ENCODE assay signal across 8 cellular contexts in the genomic region with DNA sequence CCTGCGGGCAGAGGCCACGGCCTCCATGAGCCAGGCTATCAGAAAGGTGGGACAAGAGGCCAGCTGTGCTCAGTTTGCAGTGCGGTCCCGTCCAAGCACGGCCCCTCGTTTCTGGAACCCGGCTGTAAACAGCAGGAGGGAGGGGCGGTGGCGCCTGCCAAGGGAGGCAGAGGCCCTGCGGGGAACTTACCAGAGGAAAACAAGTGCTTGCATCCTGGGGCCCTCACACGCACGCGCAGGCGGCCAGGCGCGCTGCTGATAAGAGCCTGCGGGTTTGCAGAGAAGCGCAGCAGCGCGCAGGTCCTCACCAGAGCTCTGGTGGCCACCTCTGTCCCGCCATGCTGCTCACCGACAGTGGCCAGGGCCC. TPM values are rescaled to one million over a fixed set of nuclear protein-coding genes. Genes with fewer than 3 reads are reported as not detected.
DNase-seq lines count a peak whose midpoint lies in the region; ATAC-seq and TF ChIP-seq lines count a peak whose summit lies in the region.

No MANE protein-coding gene starts in this region.

- H3K4me2 ChIP-seq in mesenchymal stem cell (ENCODE audit: low read length, poor library complexity, severe bottlenecking) (peak overlapping the region; percentile 15), PC-3 (ENCODE audit: low read length) (no peak overlapping the region)

- H3K27ac ChIP-seq in mesenchymal stem cell (ENCODE audit: low read length, poor library complexity, severe bottlenecking) (no peak overlapping the region), tibial artery (peak overlapping the region in 1 of 2 donors; percentile 62), PC-3 (ENCODE audit: low read length) (no peak overlapping the region)

- no peak for TF ChIP-seq CTCF in tibial artery (IDR thresholded peaks at IDR 0.05)
- no peak for TF ChIP-seq CTCF in PC-3 (conservative IDR thresholded peaks at IDR 0.05; ENCODE audit: low read depth, low read length)

- H3K4me3 ChIP-seq in mesenchymal stem cell (ENCODE audit: insufficient read depth in 1 of 2, low read depth in 1 of 2, low read length in 2 of 2) (no peak overlapping the region), tibial artery (peak overlapping the region; percentile 25 to 35), PC-3 (ENCODE audit: low read length) (no peak overlapping the region)

- DNase-seq in stimulated activated naive CD4-positive, alpha-beta T cell (lab: John Stamatoyannopoulos, UW) = peak; percentile 44 to 74 (median 51)
- no peak for DNase-seq in stimulated activated naive CD4-positive, alpha-beta T cell treated with Interleukin-2 at 50 U/mL for 16 hours (lab: John Stamatoyannopoulos, UW)
- DNase-seq in amygdala (lab: John Stamatoyannopoulos, UW) = peak in 44 of 56 donors; percentile 23 to 73 (median 51)
- DNase-seq in mesenchymal stem cell = no peak
- DNase-seq in tibial artery = peak; percentile 65 to 83
- DNase-seq in PC-3 = no peak
- DNase-seq in GM03348 (ENCODE audit: low spot score) = no peak

- no TSS peak for BruUV-seq in PC-3 (replicated peaks; lab: Mats Ljungman, UMichigan)

- no peak overlapping the region for H4K91ac ChIP-seq in mesenchymal stem cell (ENCODE audit: low read length)

- CTCF ChIA-PET in PC-3 (lab: Charles Lee) = no interaction called here

- no peaks in the 10 kb centered on the region for H3K9me2 ChIP-seq in PC-3 (replicated peaks; ENCODE audit: low read length)

- H4K20me1 ChIP-seq in PC-3 (ENCODE audit: low read length) = no peaks in the 10 kb centered on the region

- H2BK12ac ChIP-seq in mesenchymal stem cell (ENCODE audit: low read length in 2 of 2) = no peak overlapping the region

- H2BK5ac ChIP-seq in mesenchymal stem cell (ENCODE audit: low read depth, low read length, poor library complexity, severe bottlenecking) = no peak overlapping the region

- ATAC-seq in PC-3 (no peak), HG03039 (IDR thresholded peaks at IDR 0.05; ENCODE audit: unreplicated experiment) (no peak)

- no peak overlapping the region for H4K8ac ChIP-seq in mesenchymal stem cell (ENCODE audit: low read length)

- 74% methylated on average over 22 of the region's 22 CpGs for WGBS in mesenchymal stem cell

- H3K23ac ChIP-seq in mesenchymal stem cell (ENCODE audit: low read length in 2 of 2) = no peak overlapping the region

- H2BK120ac ChIP-seq in mesenchymal stem cell (ENCODE audit: low read depth, low read length) = no peak overlapping the region

- H3K4me1 ChIP-seq in mesenchymal stem cell (ENCODE audit: control insufficient read depth, insufficient read depth, low read depth, low read length) (peaks cover 51% of the 10 kb centered on the region), tibial artery (peaks cover 0 to 45% (median 21%) of the 10 kb centered on the region in 4 donors), PC-3 (ENCODE audit: insufficient read depth, low read length) (no peaks in the 10 kb centered on the region)

- H3K9me3 ChIP-seq in mesenchymal stem cell (ENCODE audit: control insufficient read depth, low read length) (no peaks in the 10 kb centered on the region), tibial artery (no peaks in the 10 kb centered on the region), PC-3 (ENCODE audit: low read length) (no peaks in the 10 kb centered on the region)

- H3K79me1 ChIP-seq in mesenchymal stem cell (replicated peaks; ENCODE audit: low read length, poor library complexity, severe bottlenecking) = peaks cover 29% of the 10 kb centered on the region

- no peak overlapping the region for H2BK15ac ChIP-seq in mesenchymal stem cell (ENCODE audit: low read depth, poor library complexity, severe bottlenecking)

- H3F3A ChIP-seq in PC-3 (ENCODE audit: low read length, unreplicated experiment) = no peaks in the 10 kb centered on the region

- intact Hi-C loops in tibial artery (cut with DNase I; ENCODE audit: low total_unique reads) = no loop called here
- intact Hi-C loops in PC-3 (cut with micrococcal nuclease) = no loop called here

- H3K36me3 ChIP-seq in mesenchymal stem cell (ENCODE audit: control insufficient read depth in 1 of 2, insufficient read depth in 2 of 2, low read depth in 1 of 2, low read length in 2 of 2) (peaks cover 0 to 51% of the 10 kb centered on the region in 2 experiments), tibial artery (peaks cover 0 to 13% (median 0%) of the 10 kb centered on the region in 3 donors), PC-3 (ENCODE audit: low read depth, low read length) (no peaks in the 10 kb centered on the region)

- no peaks in the 10 kb centered on the region for H3K79me2 ChIP-seq in PC-3 (ENCODE audit: low read length)

- H3K27me3 ChIP-seq in mesenchymal stem cell (ENCODE audit: control insufficient read depth in 1 of 2, insufficient read depth in 1 of 2, low read length in 2 of 2) (no peaks in the 10 kb centered on the region), tibial artery (no peaks in the 10 kb centered on the region), PC-3 (ENCODE audit: low read length) (no peaks in the 10 kb centered on the region)

- POLR2A ChIA-PET in PC-3 (lab: Charles Lee; ENCODE audit: unreplicated experiment) = no interaction called here

- peak overlapping the region; percentile 36 for H3K9ac ChIP-seq in mesenchymal stem cell (ENCODE audit: low read length)
- no peak overlapping the region for H3K9ac ChIP-seq in PC-3 (ENCODE audit: low read length)

- no peak overlapping the region for H3K18ac ChIP-seq in mesenchymal stem cell (ENCODE audit: low read depth in 1 of 2, low read length in 2 of 2)

- H2AFZ ChIP-seq in mesenchymal stem cell (ENCODE audit: low read depth, low read length) = no peak overlapping the region
- H2AFZ ChIP-seq in PC-3 (ENCODE audit: low read length) = no peak overlapping the region

- no peak overlapping the region for H3K4ac ChIP-seq in mesenchymal stem cell (ENCODE audit: low read depth in 1 of 2, low read length in 2 of 2)

- H2AK5ac ChIP-seq in mesenchymal stem cell (ENCODE audit: low read length, severe bottlenecking) = no peak overlapping the region

- no peak overlapping the region for H3K14ac ChIP-seq in mesenchymal stem cell (ENCODE audit: low read length in 2 of 2)

RNA-seq across cellular contexts. Expression of a gene that starts 10.7 kb away (rescaled TPM):
- polyA plus RNA-seq in mesenchymal stem cell (2013, experiment 1 of 2) = 0.36 TPM
- polyA plus RNA-seq in mesenchymal stem cell (2013, experiment 2 of 2) = 0.40 TPM
- total RNA-seq in PC-3 (2014; rRNA removed) = 2.0 and 2.7 TPM in 2 replicates

RNA-seq across cellular contexts. Expression of a gene that starts 32.8 kb away (rescaled TPM):
- polyA plus RNA-seq in mesenchymal stem cell (2013, experiment 1 of 2) = 3.9 TPM
- polyA plus RNA-seq in mesenchymal stem cell (2013, experiment 2 of 2) = 4.0 TPM
- 4.9 and 8.0 TPM in 2 replicates for total RNA-seq in PC-3 (2014; rRNA removed)

Comparison
In these comparisons a context has a peak if more than half of its experiments do, and no peak if none do; other contexts are left out.
1. DNase-seq: peak in stimulated activated naive CD4-positive, alpha-beta T cell (6 of 6), amygdala (44 of 56) and tibial artery (2 of 2); none in stimulated activated naive CD4-positive, alpha-beta T cell treated with Interleukin-2 at 50 U/mL for 16 hours (single experiment), mesenchymal stem cell (single experiment), PC-3 (single experiment) and GM03348 (single experiment).
2. H3K4me3 ChIP-seq: peak in tibial artery (2 of 2); none in mesenchymal stem cell (0 of 2) and PC-3 (single experiment).